21 cellular contexts compared by ENCODE assay signal in the genomic region with DNA sequence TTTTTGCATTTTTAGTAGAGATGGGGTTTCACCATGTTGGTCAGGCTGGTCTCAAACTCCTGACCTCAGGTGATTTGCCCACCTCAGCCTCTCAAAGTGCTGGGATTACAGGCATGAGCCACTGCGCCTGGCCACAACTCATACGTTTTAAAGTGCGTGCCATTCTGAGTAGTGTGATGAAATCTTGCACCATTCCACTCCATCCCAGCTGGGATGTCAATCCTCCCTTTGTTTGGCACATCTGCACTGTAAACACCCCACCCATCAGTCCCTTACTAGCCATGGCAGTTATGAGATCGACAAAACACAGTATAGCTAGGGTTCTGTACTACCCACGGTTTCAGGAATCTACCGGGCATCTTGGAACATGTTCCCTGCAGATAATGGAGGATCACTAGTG. TPM values are rescaled to one million over a fixed set of nuclear protein-coding genes. Genes with fewer than 3 reads are reported as not detected.
"Had no signal": no experiment of that assay in that cellular context is flagged by ENCODE, and none has a peak within 500 bp of the region (broad histone marks: within the 10 kb centered on the region; RNA-seq: fewer than 3 reads in every experiment).

No MANE protein-coding gene starts in this region.

RNA-seq across cellular contexts. Expression of a gene that starts 9.2 kb away (rescaled TPM):
- polyA plus RNA-seq: immature natural killer cell had no signal

RNA-seq across cellular contexts. Expression of a gene that starts 16.0 kb away (rescaled TPM):
- total RNA-seq: kidney; left colon; left lung; liver; lower lobe of right lung; mammary epithelial cell; mucosa of gallbladder; naive thymus-derived CD8-positive, alpha-beta T cell; neural crest cell; osteoblast; pancreas; prostate gland; right cardiac atrium; sciatic nerve; stomach; testis; thyroid gland; transverse colon; ureter; uterus had no signal
- polyA plus RNA-seq: immature natural killer cell; liver; mammary epithelial cell; naive thymus-derived CD8-positive, alpha-beta T cell; pancreas; right cardiac atrium; stomach had no signal

RNA-seq across cellular contexts. Expression of a gene that starts 48.7 kb away (rescaled TPM):
- total RNA-seq: left colon; left lung; liver; lower lobe of right lung; mucosa of gallbladder; naive thymus-derived CD8-positive, alpha-beta T cell; neural crest cell; osteoblast; right cardiac atrium; sciatic nerve; stomach; thyroid gland; transverse colon; uterus had no signal
- polyA plus RNA-seq: immature natural killer cell; liver; naive thymus-derived CD8-positive, alpha-beta T cell; right cardiac atrium; stomach had no signal
